8 cellular contexts compared by ENCODE assay signal in the genomic region with DNA sequence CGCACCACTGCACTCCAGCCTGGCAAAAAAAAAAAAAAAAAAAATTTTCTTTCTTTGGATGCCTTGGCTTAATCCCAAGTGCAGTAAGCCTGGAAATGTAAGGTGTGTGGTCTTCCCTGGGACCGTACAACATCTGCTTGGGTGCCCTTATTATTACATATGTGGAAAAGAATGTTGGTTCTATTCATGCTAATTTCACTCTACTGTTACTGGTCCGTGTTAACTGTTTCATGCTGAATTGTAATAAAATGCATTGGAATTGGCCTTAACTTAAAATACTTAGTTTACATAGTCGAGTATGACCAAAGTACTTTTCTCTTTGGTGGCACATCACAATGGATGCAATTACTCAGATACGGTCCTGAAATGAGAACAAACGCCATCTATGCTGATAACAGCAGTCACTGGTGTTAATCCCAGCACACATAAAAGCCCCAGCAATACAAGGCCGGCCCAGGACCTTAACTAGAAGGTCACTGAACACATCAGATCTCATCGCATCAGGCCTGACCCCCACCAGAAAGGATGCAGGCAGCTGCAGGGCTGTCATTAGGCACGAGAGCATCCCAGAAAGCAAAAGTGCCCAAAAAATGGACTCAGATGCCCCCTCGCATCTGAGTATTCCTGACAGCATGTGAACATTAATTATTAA. TPM values are rescaled to one million over a fixed set of nuclear protein-coding genes. Genes with fewer than 3 reads are reported as not detected.
DNase-seq lines count a peak whose midpoint lies in the region; ATAC-seq and TF ChIP-seq lines count a peak whose summit lies in the region.

No MANE protein-coding gene starts in this region.

- ATAC-seq in HG03175 (IDR thresholded peaks at IDR 0.05; ENCODE audit: unreplicated experiment) = no peak
- ATAC-seq in GM21717 (IDR thresholded peaks at IDR 0.05; ENCODE audit: unreplicated experiment) = no peak

- 24% methylated on average over 10 of the region's 10 CpGs for WGBS in esophagus muscularis mucosa

- H3K36me3 ChIP-seq in SU-DHL-6 (ENCODE audit: low read length) (no peaks in the 10 kb centered on the region), esophagus muscularis mucosa (peaks cover 0 to 6% (median 0%) of the 10 kb centered on the region in 4 donors)

- intact Hi-C loops in Calu3 (cut with micrococcal nuclease; ENCODE audit: unreplicated experiment) (no loop called here), esophagus muscularis mucosa (cut with DNase I) (no loop called here)

- H3F3A ChIP-seq in SU-DHL-6 (ENCODE audit: insufficient read depth) = peaks cover 13% of the 10 kb centered on the region

- H3K9me3 ChIP-seq in SU-DHL-6 (ENCODE audit: insufficient read depth, low read length) (no peaks in the 10 kb centered on the region), esophagus muscularis mucosa (no peaks in the 10 kb centered on the region)

- no peaks in the 10 kb centered on the region for H4K20me1 ChIP-seq in SU-DHL-6 (ENCODE audit: low read depth, low read length)

- H3K9ac ChIP-seq in SU-DHL-6 (ENCODE audit: low read length) = no peak overlapping the region

- DNase-seq in Calu3 (no peak), esophagus muscularis mucosa (ENCODE audit: extremely low spot score) (no peak), progenitor cell of endocrine pancreas (ENCODE audit: low spot score, unreplicated experiment) (no peak), NCI-H1092 (lab: John Stamatoyannopoulos, UW) (no peak)
- no peak for DNase-seq in stimulated activated naive CD4-positive, alpha-beta T cell treated with Interleukin-2 at 50 U/mL for 16 hours (lab: John Stamatoyannopoulos, UW)

- H3K9me3 Mint-ChIP-seq in Calu3 (ENCODE audit: low read depth, unreplicated experiment) = no peaks in the 10 kb centered on the region
- H3K9me3 Mint-ChIP-seq in progenitor cell of endocrine pancreas (ENCODE audit: low read depth) = no peaks in the 10 kb centered on the region

- peaks cover 10 to 50% (median 48%) of the 10 kb centered on the region in 4 donors for H3K4me1 ChIP-seq in esophagus muscularis mucosa

- no peak overlapping the region for H2AFZ ChIP-seq in SU-DHL-6 (ENCODE audit: low read depth, low read length, severe bottlenecking)

- H3K4me1 Mint-ChIP-seq in Calu3 (ENCODE audit: low read depth, unreplicated experiment) (peaks cover 7% of the 10 kb centered on the region), progenitor cell of endocrine pancreas (ENCODE audit: low read depth) (peaks cover 34% of the 10 kb centered on the region)

- no peak for TF ChIP-seq EP300 in esophagus muscularis mucosa (IDR thresholded peaks at IDR 0.05)

- H3K4me3 ChIP-seq in SU-DHL-6 (ENCODE audit: insufficient read depth, low read length, poor library complexity, severe bottlenecking) = no peak overlapping the region
- H3K4me3 ChIP-seq in esophagus muscularis mucosa = peak overlapping the region; percentile 72 to 94 (median 84)

- no peaks in the 10 kb centered on the region for H3K27me3 Mint-ChIP-seq in Calu3 (ENCODE audit: unreplicated experiment)
- H3K27me3 Mint-ChIP-seq in progenitor cell of endocrine pancreas = no peaks in the 10 kb centered on the region

- no peaks in the 10 kb centered on the region for H3K9me2 ChIP-seq in SU-DHL-6 (replicated peaks; ENCODE audit: insufficient read depth, low read length)

- no peak overlapping the region for H3K27ac Mint-ChIP-seq in Calu3 (ENCODE audit: unreplicated experiment)
- peak overlapping the region; percentile 94 for H3K27ac Mint-ChIP-seq in progenitor cell of endocrine pancreas

- TF ChIP-seq POLR2A in esophagus muscularis mucosa (IDR thresholded peaks at IDR 0.05; ENCODE audit: low read depth) = no peak

- peak overlapping the region; percentile 69 for H3K4me2 ChIP-seq in SU-DHL-6 (ENCODE audit: low read depth, low read length, poor library complexity, severe bottlenecking)

- BruUV-seq in Calu3 (replicated peaks; lab: Mats Ljungman, UMichigan) = TSS peak; percentile 56

- H3K27ac ChIP-seq in SU-DHL-6 (ENCODE audit: low read depth, low read length) = no peak overlapping the region
- H3K27ac ChIP-seq in esophagus muscularis mucosa (replicated peaks in 1 of 4) = peak overlapping the region; percentile 95 to 99 (median 98)

- H3K36me3 Mint-ChIP-seq in Calu3 (ENCODE audit: insufficient read depth, unreplicated experiment) (peaks cover 17% of the 10 kb centered on the region), progenitor cell of endocrine pancreas (ENCODE audit: insufficient read depth) (peaks cover 2% of the 10 kb centered on the region)

- H3K79me2 ChIP-seq in SU-DHL-6 (ENCODE audit: insufficient read depth, low read length) = no peaks in the 10 kb centered on the region

- CTCF ChIA-PET in Calu3 (lab: Charles Lee) = no interaction called here

- TF ChIP-seq CTCF in Calu3 (IDR thresholded peaks at IDR 0.05; ENCODE audit: unreplicated experiment) (no peak), SU-DHL-6 (IDR thresholded peaks at IDR 0.05; ENCODE audit: insufficient read depth, low read length, poor library complexity, severe bottlenecking) (no peak), esophagus muscularis mucosa (IDR thresholded peaks at IDR 0.05) (no peak), progenitor cell of endocrine pancreas (IDR thresholded peaks at IDR 0.05; ENCODE audit: unreplicated experiment) (no peak)

- H3K4me3 Mint-ChIP-seq in Calu3 (ENCODE audit: low read depth, unreplicated experiment) = peak overlapping the region; percentile 69
- H3K4me3 Mint-ChIP-seq in progenitor cell of endocrine pancreas (ENCODE audit: low read depth) = peak overlapping the region; percentile 84

- H3K27me3 ChIP-seq in SU-DHL-6 (ENCODE audit: low read length) (no peaks in the 10 kb centered on the region), esophagus muscularis mucosa (no peaks in the 10 kb centered on the region)

RNA-seq across cellular contexts. Expression of gene SERPINB6, which starts 1.2 kb away (rescaled TPM):
- 53.1 and 60.9 TPM in 2 replicates for total RNA-seq in Calu3 (2022)
- total RNA-seq in esophagus muscularis mucosa = 100 to 1,000 TPM; 114 to 125 (median 124) TPM
- total RNA-seq in progenitor cell of endocrine pancreas = 220 and 226 TPM in 2 replicates

RNA-seq across cellular contexts. Expression of gene NQO2, which starts 29.5 kb away (rescaled TPM):
- total RNA-seq in Calu3 (2022) (11.5 and 12.0 TPM in 2 replicates), esophagus muscularis mucosa (10 to 100 TPM; 22.9 to 31.3 (median 27.2) TPM), progenitor cell of endocrine pancreas (41.3 and 45.8 TPM in 2 replicates)
